32 cellular contexts compared by ENCODE assay signal in the genomic region with DNA sequence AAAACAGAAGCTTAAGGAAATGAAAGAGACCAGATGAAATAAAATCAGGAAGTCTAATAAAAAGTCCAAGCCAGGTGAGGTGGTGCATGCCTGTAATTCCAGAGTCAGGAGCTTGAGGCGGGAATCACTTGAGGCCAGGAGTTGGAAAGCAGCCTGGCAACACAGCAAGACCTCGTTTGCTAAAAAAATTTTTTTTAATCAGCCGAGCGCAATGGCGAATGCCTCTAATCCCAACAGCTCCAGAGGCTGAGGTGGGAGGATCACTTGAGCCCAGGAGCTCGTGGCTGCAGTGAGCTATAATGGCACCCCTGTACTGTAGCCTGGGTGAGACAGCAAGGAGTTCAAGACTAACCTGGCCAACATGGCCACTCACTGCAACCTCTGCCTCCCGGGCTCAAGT. TPM values are rescaled to one million over a fixed set of nuclear protein-coding genes. Genes with fewer than 3 reads are reported as not detected.
DNase-seq lines count a peak whose midpoint lies in the region; ATAC-seq, FAIRE-seq and TF ChIP-seq lines count a peak whose summit lies in the region.
"Had no signal": no experiment of that assay in that cellular context is flagged by ENCODE, and none has a peak within 500 bp of the region (broad histone marks: within the 10 kb centered on the region; RNA-seq: fewer than 3 reads in every experiment).

No MANE protein-coding gene starts in this region.

- H4K20me1 ChIP-seq in astrocyte (ENCODE audit: insufficient read depth, low read length) = peaks cover 92% of the 10 kb centered on the region

- CTCF ChIA-PET in HEK293T (lab: Yijun Ruan, JAX) = interaction anchor here (0.7 kb wide), 1 partner anchor 145 kb away, joined by 3 read pairs; no protein-coding TSS in a partner anchor

- H3K36me3 Mint-ChIP-seq in astrocyte (ENCODE audit: low read depth, unreplicated experiment) = no peaks in the 10 kb centered on the region
- H3K36me3 Mint-ChIP-seq: natural killer cell treated with Interleukin-12 subunit alpha and Interleukin-12 subunit beta and Interleukin-15 and Interleukin-18, amount 100 ng/mL, for 72 hours had no signal

- no peak for FAIRE-seq in astrocyte (lab: Jason Lieb, UNC)
- FAIRE-seq: pancreas had no signal

- POLR2A ChIA-PET in HEK293T (lab: Yijun Ruan, JAX) = interaction anchor here (1.0 kb wide), 1 partner anchor 35 kb away, joined by 3 read pairs; no protein-coding TSS in a partner anchor

- H3K4me3 ChIP-seq in astrocyte (ENCODE audit: insufficient read depth, low read depth, low read length) (no peak overlapping the region), esophagus muscularis mucosa (no peak overlapping the region)
- H3K4me3 ChIP-seq: BLaER1, cardiac muscle cell, gastrocnemius medialis, mucosa of descending colon, pancreas, stomach, tibial artery had no signal

- peaks cover 15% of the 10 kb centered on the region for H3K4me1 Mint-ChIP-seq in astrocyte (ENCODE audit: low read depth, unreplicated experiment)

- H3K79me2 ChIP-seq in astrocyte (ENCODE audit: insufficient read depth, low read length) = peaks cover 98% of the 10 kb centered on the region

- H3K27me3 Mint-ChIP-seq in astrocyte (ENCODE audit: low read depth, unreplicated experiment) = no peaks in the 10 kb centered on the region
- H3K27me3 Mint-ChIP-seq: natural killer cell treated with Interleukin-12 subunit alpha and Interleukin-12 subunit beta and Interleukin-15 and Interleukin-18, amount 100 ng/mL, for 72 hours; T-cell had no signal

- no peak for TF ChIP-seq EP300 in esophagus muscularis mucosa (IDR thresholded peaks at IDR 0.05)

- WGBS in esophagus muscularis mucosa = 71% methylated on average over 6 of the region's 7 CpGs

- H3K27me3 ChIP-seq in astrocyte (ENCODE audit: insufficient read depth, low read length) = no peaks in the 10 kb centered on the region
- no peaks in the 10 kb centered on the region for H3K27me3 ChIP-seq in esophagus muscularis mucosa
- H3K27me3 ChIP-seq: BLaER1, cardiac muscle cell, gastrocnemius medialis, pancreas, stomach, tibial artery had no signal

- H3K9me3 ChIP-seq in astrocyte (ENCODE audit: insufficient read depth, low read depth, low read length) (no peaks in the 10 kb centered on the region), esophagus muscularis mucosa (no peaks in the 10 kb centered on the region)
- H3K9me3 ChIP-seq: BLaER1, gastrocnemius medialis, mucosa of descending colon, pancreas, stomach, tibial artery had no signal

- no peak for TF ChIP-seq CTCF in astrocyte (IDR thresholded peaks at IDR 0.05; ENCODE audit: insufficient read depth, low read depth, low read length)
- no peak for TF ChIP-seq CTCF in esophagus muscularis mucosa (IDR thresholded peaks at IDR 0.05)
- no peak for TF ChIP-seq CTCF in omental fat pad (IDR thresholded peaks at IDR 0.05)

- DNase-seq in HEK293T (ENCODE audit: extremely low spot score) = no peak
- no peak for DNase-seq in astrocyte (ENCODE audit: low read depth)
- DNase-seq in esophagus muscularis mucosa (ENCODE audit: extremely low spot score) = peak; percentile 55
- no peak for DNase-seq in omental fat pad (ENCODE audit: low spot score)
- no peak for DNase-seq in activated effector memory CD4-positive, alpha-beta T cell treated with anti-CD3 and anti-CD28 coated beads, Interleukin-2, amount 50 U/mL, for 16 hours
- DNase-seq: activated CD4-positive, alpha-beta T cell treated with anti-CD3 and anti-CD28 coated beads, Interleukin-2, amount 50 U/mL, for 4 hours; activated CD8-positive, alpha-beta memory T cell treated with anti-CD3 and anti-CD28 coated beads, Interleukin-2, amount 50 U/mL, for 4 hours; activated naive CD4-positive, alpha-beta T cell treated with anti-CD3 and anti-CD28 coated beads, Interleukin-2, amount 50 U/mL, for 16 hours; COR-L47; dermis blood vessel endothelial cell; gastrocnemius medialis; hippocampal formation; immature natural killer cell; IMR-90; left ventricle myocardium superior; mucosa of descending colon; NCI-H1092; NCI-H187 treated with DMSO at 0.1 percent for 48 hours; NCI-H345; NCI-H82; RPMI8226; stimulated activated CD4-positive, alpha-beta T cell treated with anti-CD3 and anti-CD28 coated beads, Interleukin-2, amount 100 ng/mL, for 24 hours; stomach; T-cell had no signal

- H3K27ac Mint-ChIP-seq in astrocyte (ENCODE audit: unreplicated experiment) = no peak overlapping the region
- H3K27ac Mint-ChIP-seq: activated T-helper 1 cell treated with anti-CD3 and anti-CD28 coated beads, Interleukin-12 subunit alpha, Interleukin-12 subunit beta, Interleukin-2, Interleukin-4 antibody, amounts not matched to agents 30 ng/mL and 10 ng/mL and 1 ng/mL, durations not matched to agents 14 hours and 24 hours and 36 hours; immature natural killer cell; natural killer cell treated with Interleukin-12 subunit alpha and Interleukin-12 subunit beta and Interleukin-15 and Interleukin-18, amount 100 ng/mL, for 72 hours; T-cell had no signal

- no peak overlapping the region for H3K9ac ChIP-seq in astrocyte (ENCODE audit: low read length)
- H3K9ac ChIP-seq: BLaER1 had no signal

- no peak for TF ChIP-seq POLR2A in esophagus muscularis mucosa (IDR thresholded peaks at IDR 0.05; ENCODE audit: low read depth)

- H3K4me1 ChIP-seq in astrocyte (ENCODE audit: insufficient read depth, low read length) = peaks cover 8% of the 10 kb centered on the region
- peaks cover 10 to 73% (median 66%) of the 10 kb centered on the region in 4 donors for H3K4me1 ChIP-seq in esophagus muscularis mucosa

- intact Hi-C loops in esophagus muscularis mucosa (cut with DNase I) = no loop called here

- H3K4me3 Mint-ChIP-seq in astrocyte (ENCODE audit: unreplicated experiment) = peak overlapping the region; percentile 54
- H3K4me3 Mint-ChIP-seq: activated T-helper 1 cell treated with anti-CD3 and anti-CD28 coated beads, Interleukin-12 subunit alpha, Interleukin-12 subunit beta, Interleukin-2, Interleukin-4 antibody, amounts not matched to agents 30 ng/mL and 10 ng/mL and 1 ng/mL, durations not matched to agents 14 hours and 24 hours and 36 hours; immature natural killer cell; natural killer cell treated with Interleukin-12 subunit alpha and Interleukin-12 subunit beta and Interleukin-15 and Interleukin-18, amount 100 ng/mL, for 72 hours; T-cell had no signal

- H3K9me3 Mint-ChIP-seq in astrocyte (ENCODE audit: unreplicated experiment) = no peaks in the 10 kb centered on the region
- H3K9me3 Mint-ChIP-seq: activated T-helper 1 cell treated with anti-CD3 and anti-CD28 coated beads, Interleukin-12 subunit alpha, Interleukin-12 subunit beta, Interleukin-2, Interleukin-4 antibody, amounts not matched to agents 30 ng/mL and 10 ng/mL and 1 ng/mL, durations not matched to agents 14 hours and 24 hours and 36 hours; immature natural killer cell; natural killer cell treated with Interleukin-12 subunit alpha and Interleukin-12 subunit beta and Interleukin-15 and Interleukin-18, amount 100 ng/mL, for 72 hours; T-cell had no signal

- H3K27ac ChIP-seq in astrocyte (ENCODE audit: low read depth, low read length) (no peak overlapping the region), esophagus muscularis mucosa (replicated peaks in 1 of 4) (no peak overlapping the region)
- H3K27ac ChIP-seq: BLaER1, cardiac muscle cell, gastrocnemius medialis, stomach, tibial artery had no signal

- peak; percentile 50 for ATAC-seq in omental fat pad (ENCODE audit: low FRiP score)
- no peak for ATAC-seq in GM18498 (IDR thresholded peaks at IDR 0.05; ENCODE audit: unreplicated experiment)
- ATAC-seq in GM21529 (IDR thresholded peaks at IDR 0.05; ENCODE audit: unreplicated experiment) = no peak
- ATAC-seq: natural killer cell treated with Interleukin-12 subunit alpha and Interleukin-12 subunit beta and Interleukin-15 and Interleukin-18, amount 100 ng/mL, for 72 hours; T-cell had no signal

- H3K36me3 ChIP-seq in astrocyte (ENCODE audit: insufficient read depth, low read length) (no peaks in the 10 kb centered on the region), esophagus muscularis mucosa (no peaks in the 10 kb centered on the region)
- H3K36me3 ChIP-seq: cardiac muscle cell, gastrocnemius medialis, pancreas, tibial artery had no signal

- no peak overlapping the region for H2AFZ ChIP-seq in astrocyte (ENCODE audit: low read depth, low read length)

- H3K4me2 ChIP-seq in astrocyte (ENCODE audit: low read length) = no peak overlapping the region
- H3K4me2 ChIP-seq: BLaER1 had no signal

TF ChIP-seq in HEK293T, 16 proteins besides CTCF, POLR2A, EP300 and RAD21:
- TF ChIP-seq SUZ12 (IDR thresholded peaks at IDR 0.05) (no peak), L3MBTL2 (conservative IDR thresholded peaks at IDR 0.05) (0 out of 2 replicates have a peak, but pooled peaks have one; percentile 42)
TF ChIP-seq in HEK293T: peak in this region for 1.

RNA-seq across cellular contexts. Expression of a gene that starts 8.0 kb away (rescaled TPM):
- total RNA-seq in astrocyte (185 and 200 TPM in 2 replicates), esophagus muscularis mucosa (100 to 1,000 TPM; 107 to 161 (median 134) TPM), omental fat pad (100 to 1,000 TPM; 107 to 145 (median 118) TPM)

RNA-seq across cellular contexts. Expression of a gene that starts 34.8 kb away (rescaled TPM):
- total RNA-seq in astrocyte (23.8 and 24.6 TPM in 2 replicates), esophagus muscularis mucosa (10 to 100 TPM in 3 of 4 donors, 1 to 10 TPM in 1; 8.9 to 18.4 (median 11.5) TPM), omental fat pad (10 to 100 TPM; 10.7 to 19.8 (median 12.3) TPM)
